9 cellular contexts compared by ENCODE assay signal in genomic region chr13:114066956-114067355, GRCh38.
A peak's percentile ranks its signal among the peaks of the same experiment; 100 is the strongest.
DNase-seq lines count a peak whose midpoint lies in the region; ATAC-seq, FAIRE-seq and TF ChIP-seq lines count a peak whose summit lies in the region.
"Had no signal": no experiment of that assay in that cellular context is flagged by ENCODE, and none has a peak within 500 bp of the region (broad histone marks: within the 10 kb centered on the region; RNA-seq: fewer than 3 reads in every experiment).

No MANE protein-coding gene starts in this region.

- H3K36me3 Mint-ChIP-seq in activated naive CD8-positive, alpha-beta T cell treated with anti-CD3 and anti-CD28 coated beads, Interleukin-2, amount 10 ng/mL, durations not matched to agents 7 days and 5 days: peaks cover 10% of the 10 kb centered on the region
- peaks cover 4% of the 10 kb centered on the region for H3K36me3 Mint-ChIP-seq in nephron (ENCODE audit: low read depth)

- CTCF ChIA-PET in HEK293 (lab: Yijun Ruan, JAX): no interaction called here

- H3K9ac ChIP-seq in BLaER1 treated with 17β-estradiol and CSF1 and Interleukin-3, amounts not matched to agents 10 nM and 100 nM: peak overlapping the region; percentile 73 to 97 (median 93)

- H3K4me2 ChIP-seq in BLaER1 treated with 17β-estradiol and CSF1 and Interleukin-3, amounts not matched to agents 10 nM and 100 nM: peak overlapping the region; percentile 87 to 100 (median 99)

- POLR2A ChIA-PET in HEK293 (lab: Yijun Ruan, JAX): no interaction called here
- POLR2A ChIA-PET in activated naive CD8-positive, alpha-beta T cell treated with anti-CD3 and anti-CD28 coated beads, Interleukin-2, amount 10 ng/mL, durations not matched to agents 7 days and 5 days (lab: Charles Lee): interaction anchor here (0.8 to 1.2 kb wide), 2 partner anchors 39 to 43 kb away, joined by 3 read pairs; no protein-coding TSS in a partner anchor

- H3K9me3 ChIP-seq in BLaER1 treated with 17β-estradiol and CSF1 and Interleukin-3, amounts not matched to agents 10 nM and 100 nM (replicated peaks in 1 of 11): peaks cover 0 to 5% (median 0%) of the 10 kb centered on the region in 11 experiments; a peak in 3 of 22 replicates
- H3K9me3 ChIP-seq in HEK293 (ENCODE audit: control insufficient read depth, insufficient read depth, low read depth, low read length): no peaks in the 10 kb centered on the region

- no peak for TF ChIP-seq CTCF in HEK293 (tag by site-specific recombination; IDR thresholded peaks at IDR 0.05)
- TF ChIP-seq CTCF in nephron (IDR thresholded peaks at IDR 0.05; ENCODE audit: unreplicated experiment in 3 of 3): no peak

- H3K36me3 ChIP-seq in BLaER1 treated with 17β-estradiol and CSF1 and Interleukin-3, amounts not matched to agents 10 nM and 100 nM: peaks cover 3 to 23% (median 11%) of the 10 kb centered on the region in 11 experiments; a peak in 12 of 22 replicates
- H3K36me3 ChIP-seq in HEK293 (ENCODE audit: control insufficient read depth in 2 of 2, insufficient read depth in 1 of 2, low read length in 2 of 2): no peaks in the 10 kb centered on the region

- peak overlapping the region; percentile 60 to 100 (median 99) for H3K27ac ChIP-seq in BLaER1 treated with 17β-estradiol and CSF1 and Interleukin-3, amounts not matched to agents 10 nM and 100 nM
- no peak overlapping the region for H3K27ac ChIP-seq in HEK293 (ENCODE audit: extremely low read depth, low read depth, low read length)

- FAIRE-seq in urothelium cell line (lab: Jason Lieb, UNC): no peak

- no peaks in the 10 kb centered on the region for H3K27me3 ChIP-seq in BLaER1 treated with 17β-estradiol and CSF1 and Interleukin-3, amounts not matched to agents 10 nM and 100 nM

- H3K27me3 Mint-ChIP-seq in activated naive CD8-positive, alpha-beta T cell treated with anti-CD3 and anti-CD28 coated beads, Interleukin-2, amount 10 ng/mL, durations not matched to agents 7 days and 5 days: no peaks in the 10 kb centered on the region
- peaks cover 7% of the 10 kb centered on the region for H3K27me3 Mint-ChIP-seq in nephron (ENCODE audit: low read depth)

- peak overlapping the region; percentile 38 to 67 (median 61) for H3K4me3 ChIP-seq in BLaER1 treated with 17β-estradiol and CSF1 and Interleukin-3, amounts not matched to agents 10 nM and 100 nM
- H3K4me3 ChIP-seq in HEK293 (ENCODE audit: low read depth, low read length): no peak overlapping the region

- peaks cover 45% of the 10 kb centered on the region for H3K4me1 Mint-ChIP-seq in activated naive CD8-positive, alpha-beta T cell treated with anti-CD3 and anti-CD28 coated beads, Interleukin-2, amount 10 ng/mL, durations not matched to agents 7 days and 5 days
- H3K4me1 Mint-ChIP-seq in nephron: peaks cover 54% of the 10 kb centered on the region

- no peak for DNase-seq in activated naive CD8-positive, alpha-beta T cell treated with anti-CD3 and anti-CD28 coated beads, Interleukin-2, amount 10 ng/mL, durations not matched to agents 7 days and 5 days
- DNase-seq in DMS 273 (lab: John Stamatoyannopoulos, UW; ENCODE audit: unreplicated experiment): no peak
- no peak for DNase-seq in urothelium cell line (ENCODE audit: low spot score)
- DNase-seq in GOT3 (lab: John Stamatoyannopoulos, UW): no peak
- DNase-seq: NCI-H774 had no signal

- peak overlapping the region; percentile 62 for H3K4me3 Mint-ChIP-seq in activated naive CD8-positive, alpha-beta T cell treated with anti-CD3 and anti-CD28 coated beads, Interleukin-2, amount 10 ng/mL, durations not matched to agents 7 days and 5 days
- no peak overlapping the region for H3K4me3 Mint-ChIP-seq in nephron

- H3K27ac Mint-ChIP-seq in activated naive CD8-positive, alpha-beta T cell treated with anti-CD3 and anti-CD28 coated beads, Interleukin-2, amount 10 ng/mL, durations not matched to agents 7 days and 5 days: peak overlapping the region; percentile 76
- peak overlapping the region; percentile 73 to 97 (median 92) for H3K27ac Mint-ChIP-seq in nephron

- no peak for ATAC-seq in activated naive CD8-positive, alpha-beta T cell treated with anti-CD3 and anti-CD28 coated beads, Interleukin-2, amount 10 ng/mL, durations not matched to agents 7 days and 5 days (ENCODE audit: low read depth)
- ATAC-seq in GM19035 (IDR thresholded peaks at IDR 0.05; ENCODE audit: unreplicated experiment): no peak

- H3K9me3 Mint-ChIP-seq in activated naive CD8-positive, alpha-beta T cell treated with anti-CD3 and anti-CD28 coated beads, Interleukin-2, amount 10 ng/mL, durations not matched to agents 7 days and 5 days: peaks cover 2% of the 10 kb centered on the region
- no peaks in the 10 kb centered on the region for H3K9me3 Mint-ChIP-seq in nephron

- peaks cover 79 to 87% (median 82%) of the 10 kb centered on the region in 10 experiments for H3K4me1 ChIP-seq in BLaER1 treated with 17β-estradiol and CSF1 and Interleukin-3, amounts not matched to agents 10 nM and 100 nM
- peaks cover 9% of the 10 kb centered on the region for H3K4me1 ChIP-seq in HEK293 (ENCODE audit: control insufficient read depth, insufficient read depth, low read length)

- peaks cover 0 to 60% (median 0%) of the 10 kb centered on the region in 11 experiments; a peak in 4 of 22 replicates for H4K20me1 ChIP-seq in BLaER1 treated with 17β-estradiol and CSF1 and Interleukin-3, amounts not matched to agents 10 nM and 100 nM

TF ChIP-seq in HEK293, 187 proteins besides CTCF, POLR2A, EP300 and RAD21:
- TF ChIP-seq ZNF148 (tag by site-specific recombination; IDR thresholded peaks at IDR 0.05; ENCODE audit: borderline replicate concordance) (no peak), GLIS2 (tag by site-specific recombination; IDR thresholded peaks at IDR 0.05) (0 out of 2 replicates have a peak, but pooled peaks have one; percentile 32), ZNF350 (tag by site-specific recombination; IDR thresholded peaks at IDR 0.05) (no peak), ZFP37 (tag by site-specific recombination; IDR thresholded peaks at IDR 0.05) (no peak), GLIS1 (tag by site-specific recombination; IDR thresholded peaks at IDR 0.05) (no peak), GLI2 (tag by site-specific recombination; IDR thresholded peaks at IDR 0.05; ENCODE audit: borderline replicate concordance, low read depth) (no peak), ZNF391 (tag by site-specific recombination; IDR thresholded peaks at IDR 0.05; ENCODE audit: borderline replicate concordance, low read depth) (no peak), KLF16 (tag by site-specific recombination; IDR thresholded peaks at IDR 0.05) (no peak), ZNF133 (tag by site-specific recombination; IDR thresholded peaks at IDR 0.05) (no peak)
